1 cellular context compared by ENCODE assay signal in genomic region chr6:73477407-73477806, GRCh38.
TF ChIP-seq lines count a peak whose summit lies in the region.

No MANE protein-coding gene starts in this region.

TF ChIP-seq in K562, 482 proteins besides CTCF, POLR2A, EP300 and RAD21:
- TF ChIP-seq ZNF121 (CRISPR knock-in tag; conservative IDR thresholded peaks at IDR 0.05) (peak; percentile 85), RBM25 (IDR thresholded peaks at IDR 0.05; ENCODE audit: low read depth, low read length, severe bottlenecking) (peak; percentile 18), ZNF445 (CRISPR knock-in tag; IDR thresholded peaks at IDR 0.05; ENCODE audit: low read depth) (no peak)
